ENCODE assay signal across 26 cellular contexts in genomic region chr10:36666451-36666850, GRCh38.
"Had no signal": no experiment of that assay in that cellular context is flagged by ENCODE, and none has a peak within 500 bp of the region (broad histone marks: within the 10 kb centered on the region; RNA-seq: fewer than 3 reads in every experiment).

No MANE protein-coding gene starts in this region.

- H3K9me3 ChIP-seq: colonic mucosa, gastrocnemius medialis, heart left ventricle had no signal

- H3K27me3 ChIP-seq: brain microvascular endothelial cell, colonic mucosa, gastrocnemius medialis, heart left ventricle had no signal

- H3K4me1 ChIP-seq: colonic mucosa, gastrocnemius medialis, heart left ventricle had no signal

- H3K36me3 Mint-ChIP-seq: activated naive CD4-positive, alpha-beta T cell treated with anti-CD3 and anti-CD28 coated beads, Interleukin-2, amount 10 ng/mL, durations not matched to agents 7 days and 5 days; activated naive CD8-positive, alpha-beta T cell treated with anti-CD3 and anti-CD28 coated beads, Interleukin-2, amount 10 ng/mL, durations not matched to agents 7 days and 5 days; WTC11 had no signal

- H3K4me3 Mint-ChIP-seq: activated CD8-positive, alpha-beta T cell treated with anti-CD3 and anti-CD28 coated beads for 36 hours; activated naive CD4-positive, alpha-beta T cell treated with anti-CD3 and anti-CD28 coated beads, Interleukin-2, amount 10 ng/mL, durations not matched to agents 7 days and 5 days; activated naive CD8-positive, alpha-beta T cell treated with anti-CD3 and anti-CD28 coated beads, Interleukin-2, amount 10 ng/mL, durations not matched to agents 7 days and 5 days; activated T-cell treated with anti-CD3 and anti-CD28 coated beads, Interleukin-2, amount 50 U/mL, for 4 hours; activated T-helper 1 cell treated with anti-CD3 and anti-CD28 coated beads, Interleukin-12 subunit alpha, Interleukin-12 subunit beta, Interleukin-2, Interleukin-4 antibody, amounts not matched to agents 30 ng/mL and 10 ng/mL and 1 ng/mL, durations not matched to agents 14 hours and 24 hours and 36 hours; WTC11 had no signal

- H3K27ac ChIP-seq: brain microvascular endothelial cell, colonic mucosa, gastrocnemius medialis, heart left ventricle, VCaP had no signal

- H3K27ac Mint-ChIP-seq: activated CD8-positive, alpha-beta T cell treated with anti-CD3 and anti-CD28 coated beads for 36 hours; activated naive CD4-positive, alpha-beta T cell treated with anti-CD3 and anti-CD28 coated beads, Interleukin-2, amount 10 ng/mL, durations not matched to agents 7 days and 5 days; activated naive CD4-positive, alpha-beta T cell treated with anti-CD3 and anti-CD28 coated beads, Interleukin-2, amount 50 U/mL, for 72 hours; activated naive CD8-positive, alpha-beta T cell treated with anti-CD3 and anti-CD28 coated beads, Interleukin-2, amount 10 ng/mL, durations not matched to agents 7 days and 5 days; activated T-helper 1 cell treated with anti-CD3 and anti-CD28 coated beads, Interleukin-12 subunit alpha, Interleukin-12 subunit beta, Interleukin-2, Interleukin-4 antibody, amounts not matched to agents 30 ng/mL and 10 ng/mL and 1 ng/mL, durations not matched to agents 14 hours and 24 hours and 36 hours; WTC11 had no signal

- H3K27me3 Mint-ChIP-seq: activated CD8-positive, alpha-beta T cell treated with anti-CD3 and anti-CD28 coated beads for 36 hours; activated naive CD4-positive, alpha-beta T cell treated with anti-CD3 and anti-CD28 coated beads, Interleukin-2, amount 10 ng/mL, durations not matched to agents 7 days and 5 days; activated naive CD8-positive, alpha-beta T cell treated with anti-CD3 and anti-CD28 coated beads, Interleukin-2, amount 10 ng/mL, durations not matched to agents 7 days and 5 days had no signal

- DNase-seq: activated CD4-positive, alpha-beta T cell treated with anti-CD3 and anti-CD28 coated beads for 1 hour; activated CD4-positive, alpha-beta T cell treated with anti-CD3 and anti-CD28 coated beads for 4 hours; activated CD4-positive, alpha-beta T cell treated with anti-CD3 and anti-CD28 coated beads, Interleukin-2, amount 50 U/mL, for 1 hour; activated CD4-positive, alpha-beta T cell treated with anti-CD3 and anti-CD28 coated beads, Interleukin-2, amount 50 U/mL, for 48 hours; activated CD8-positive, alpha-beta memory T cell treated with anti-CD3 and anti-CD28 coated beads for 24 hours; activated CD8-positive, alpha-beta T cell treated with anti-CD3 and anti-CD28 coated beads for 36 hours; activated gamma-delta T cell; activated naive CD4-positive, alpha-beta T cell; activated naive CD4-positive, alpha-beta T cell treated with anti-CD3 and anti-CD28 coated beads, Interleukin-2, amount 10 ng/mL, durations not matched to agents 7 days and 5 days; activated naive CD8-positive, alpha-beta T cell treated with anti-CD3 and anti-CD28 coated beads, Interleukin-2, amount 10 ng/mL, durations not matched to agents 7 days and 5 days; activated T-cell treated with anti-CD3 and anti-CD28 coated beads, Interleukin-2, amount 50 U/mL, for 4 hours; amniotic stem cell; anterior cingulate cortex; brain microvascular endothelial cell; caudate nucleus; colonic mucosa; effector CD8-positive, alpha-beta T cell; foreskin fibroblast; gastrocnemius medialis; glutamatergic neuron; heart left ventricle; T-helper 2 cell had no signal

- H3K36me3 ChIP-seq: brain microvascular endothelial cell, colonic mucosa, gastrocnemius medialis, heart left ventricle had no signal

- H3K4me3 ChIP-seq: colonic mucosa, gastrocnemius medialis, heart left ventricle had no signal

- H3K4me1 Mint-ChIP-seq: activated naive CD4-positive, alpha-beta T cell treated with anti-CD3 and anti-CD28 coated beads, Interleukin-2, amount 10 ng/mL, durations not matched to agents 7 days and 5 days; activated naive CD8-positive, alpha-beta T cell treated with anti-CD3 and anti-CD28 coated beads, Interleukin-2, amount 10 ng/mL, durations not matched to agents 7 days and 5 days; WTC11 had no signal
